In genomic region chr9:41150116-41150515, GRCh38 we compare ENCODE assay signal across 6 cellular contexts. TPM values are rescaled to one million over a fixed set of nuclear protein-coding genes. Genes with fewer than 3 reads are reported as not detected.
"Had no signal": no experiment of that assay in that cellular context is flagged by ENCODE, and none has a peak within 500 bp of the region (broad histone marks: within the 10 kb centered on the region; RNA-seq: fewer than 3 reads in every experiment).

No MANE protein-coding gene starts in this region.

RNA-seq across cellular contexts. Expression of gene FOXD4L6, which starts 21.6 kb away (rescaled TPM):
- total RNA-seq: K562, M059J, PC-3, Peyer's patch, SJSA1 had no signal
- polyA plus RNA-seq: K562, SK-N-SH had no signal
